Comparison of ENCODE assay signal across 1 cellular context in genomic region chr6:75463896-75464295, GRCh38.
TF ChIP-seq lines count a peak whose summit lies in the region.

No MANE protein-coding gene starts in this region.

TF ChIP-seq in HepG2, 621 proteins besides CTCF, POLR2A, EP300 and RAD21:
- TF ChIP-seq STAT6 (CRISPR knock-in tag; IDR thresholded peaks at IDR 0.05; ENCODE audit: borderline replicate concordance) (no peak), BCL3 (CRISPR knock-in tag; IDR thresholded peaks at IDR 0.05) (no peak), CREB1 (IDR thresholded peaks at IDR 0.05) (0 out of 2 replicates have a peak, but pooled peaks have one; percentile 24), CREB1 (CRISPR knock-in tag; IDR thresholded peaks at IDR 0.05) (no peak), MLXIP (CRISPR knock-in tag; IDR thresholded peaks at IDR 0.05; ENCODE audit: borderline replicate concordance) (no peak), ATF7 (IDR thresholded peaks at IDR 0.05) (peak; percentile 51), ATF7 (CRISPR knock-in tag; IDR thresholded peaks at IDR 0.05) (no peak)
